ENCODE assay signal across 15 cellular contexts in genomic region chrX:136076942-136077341, GRCh38.
DNase-seq lines count a peak whose midpoint lies in the region; ATAC-seq, FAIRE-seq and TF ChIP-seq lines count a peak whose summit lies in the region.
"Had no signal": no experiment of that assay in that cellular context is flagged by ENCODE, and none has a peak within 500 bp of the region (broad histone marks: within the 10 kb centered on the region; RNA-seq: fewer than 3 reads in every experiment).

No MANE protein-coding gene starts in this region.

- H3K4me1 ChIP-seq in KMS-11 (ENCODE audit: low read depth, poor library complexity, severe bottlenecking) (peaks cover 25% of the 10 kb centered on the region), PC-9 (replicated peaks; ENCODE audit: insufficient read depth) (no peaks in the 10 kb centered on the region), foreskin keratinocyte (no peaks in the 10 kb centered on the region), ovary (ENCODE audit: insufficient read depth) (no peaks in the 10 kb centered on the region)

- CTCF ChIA-PET in PC-9 (lab: Charles Lee), result no interaction called here

- ATAC-seq in foreskin keratinocyte, result peak; percentile 46
- ATAC-seq: CD8-positive, alpha-beta T cell had no signal

- no TSS peak for BruUV-seq in PC-9 (replicated peaks; lab: Mats Ljungman, UMichigan)

- no peaks in the 10 kb centered on the region; the same call in 1 of the 2 replicates for H3K9me3 ChIP-seq in PC-9 (ENCODE audit: insufficient read depth, low read depth)
- no peaks in the 10 kb centered on the region for H3K9me3 ChIP-seq in ovary
- H3K9me3 ChIP-seq: HAP-1 had no signal

- 62 to 69% (median 66%) methylated on average over 5 of the region's 5 CpGs for WGBS in ovary, 3 donors

- H3K79me2 ChIP-seq in KMS-11 (ENCODE audit: insufficient read depth, low read depth) (no peaks in the 10 kb centered on the region), PC-9 (ENCODE audit: low read depth) (no peaks in the 10 kb centered on the region)

- H3K4me3 ChIP-seq in KMS-11 (IDR thresholded peaks at IDR 0.05; ENCODE audit: insufficient read depth, low read depth, low read length) (no peak overlapping the region), PC-9 (no peak overlapping the region), ovary (no peak overlapping the region)
- H3K4me3 ChIP-seq: HAP-1 had no signal

- TF ChIP-seq POLR2A in GM12892 (IDR thresholded peaks at IDR 0.05; ENCODE audit: low read depth, low read length) (no peak), ovary (IDR thresholded peaks at IDR 0.05) (no peak)

- DNase-seq in GM12892 (ENCODE audit: insufficient read length), result no peak
- DNase-seq in PC-9, result no peak
- peak in 1 of 2 donors; percentile 21 for DNase-seq in foreskin keratinocyte
- no peak for DNase-seq in ovary
- no peak for DNase-seq in iPS-NIHi7 (ENCODE audit: extremely low spot score)
- DNase-seq in stimulated activated CD4-positive, alpha-beta T cell treated with anti-CD3 and anti-CD28 coated beads, Interleukin-4, amount 100 ng/mL, for 24 hours, result no peak
- DNase-seq: CD8-positive, alpha-beta T cell; COR-L47; DMS153; GOT3 had no signal

- POLR2A ChIA-PET in PC-9 (lab: Charles Lee; ENCODE audit: unreplicated experiment), result no interaction called here

- H3K9me2 ChIP-seq in PC-9 (ENCODE audit: insufficient read depth), result no peaks in the 10 kb centered on the region

- H3K4me2 ChIP-seq in KMS-11, result peak overlapping the region; percentile 62
- 0 out of 2 replicates have a peak overlapping the region, but pooled peaks have one; percentile 0 for H3K4me2 ChIP-seq in PC-9

- TF ChIP-seq EP300 in ovary (IDR thresholded peaks at IDR 0.05), result no peak

- H3K27me3 ChIP-seq in KMS-11 (ENCODE audit: insufficient read depth, low read depth) (no peaks in the 10 kb centered on the region), PC-9 (ENCODE audit: insufficient read depth, low read depth) (0 out of 2 replicates have a peak, but pooled peaks cover 3% of the 10 kb centered on the region), foreskin keratinocyte (no peaks in the 10 kb centered on the region), ovary (no peaks in the 10 kb centered on the region)

- peak overlapping the region; percentile 66; the same call in 1 of the 2 replicates for H2AFZ ChIP-seq in KMS-11 (ENCODE audit: low read depth)
- H2AFZ ChIP-seq in PC-9, result no peak overlapping the region

- FAIRE-seq in GM12892 (lab: Jason Lieb, UNC), result peak; percentile 5
- FAIRE-seq: A204.1, D721Med, GM18507 had no signal

- TF ChIP-seq CTCF in KMS-11 (conservative IDR thresholded peaks at IDR 0.05; ENCODE audit: low read depth, low read length), result no peak
- TF ChIP-seq CTCF in PC-9 (conservative IDR thresholded peaks at IDR 0.05), result no peak
- TF ChIP-seq CTCF in foreskin keratinocyte (conservative IDR thresholded peaks at IDR 0.05), result no peak
- no peak for TF ChIP-seq CTCF in ovary (IDR thresholded peaks at IDR 0.05)

- intact Hi-C loops in PC-9 (cut with micrococcal nuclease; ENCODE audit: unreplicated experiment) (no loop called here), ovary (cut with DNase I) (no loop called here)

- H3K27ac ChIP-seq in KMS-11 (peak overlapping the region; percentile 96), PC-9 (no peak overlapping the region), foreskin keratinocyte (no peak overlapping the region), ovary (no peak overlapping the region)

- H4K20me1 ChIP-seq in KMS-11 (ENCODE audit: insufficient read depth) (no peaks in the 10 kb centered on the region), PC-9 (ENCODE audit: insufficient read depth) (no peaks in the 10 kb centered on the region)

- H3F3A ChIP-seq in PC-9 (ENCODE audit: insufficient read depth, low read depth), result no peaks in the 10 kb centered on the region

- H3K36me3 ChIP-seq in KMS-11 (ENCODE audit: insufficient read depth) (no peaks in the 10 kb centered on the region), PC-9 (ENCODE audit: low read depth) (no peaks in the 10 kb centered on the region), ovary (no peaks in the 10 kb centered on the region)
- H3K36me3 ChIP-seq: HAP-1 had no signal

- peak overlapping the region; percentile 69 for H3K9ac ChIP-seq in KMS-11
